In the genomic region with DNA sequence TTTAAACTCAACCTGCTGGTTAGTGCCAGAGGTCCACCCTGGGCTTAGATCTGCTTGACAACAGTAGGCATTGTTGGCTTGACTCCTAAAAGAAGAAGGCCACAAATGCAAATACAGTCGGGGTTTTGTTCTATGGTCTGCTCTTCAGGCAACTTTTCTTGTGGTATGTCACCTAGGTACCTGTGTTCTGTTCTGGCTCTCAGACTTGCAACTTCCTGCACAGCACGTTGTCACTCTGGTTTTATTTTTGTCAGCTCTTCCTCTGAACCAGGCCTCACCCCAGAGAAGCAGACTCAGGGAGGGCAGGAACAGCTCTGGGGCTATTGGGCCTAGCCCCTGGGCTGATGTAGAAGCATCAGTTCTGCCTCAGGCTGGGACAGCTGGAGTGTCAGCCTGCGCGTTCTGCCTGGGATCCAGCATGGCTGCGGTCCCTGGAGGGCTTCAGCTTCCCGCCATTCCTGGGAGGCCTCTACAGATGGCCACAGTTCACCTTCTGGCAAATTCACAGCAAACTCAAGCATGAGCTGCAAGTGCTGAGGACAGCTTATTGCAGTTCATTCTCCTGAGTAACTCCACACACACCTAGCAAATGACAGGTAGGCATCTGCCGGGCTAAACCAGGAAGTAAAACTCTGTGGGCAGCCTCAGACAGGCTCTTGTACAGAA, we compare ENCODE assay signal across 9 cellular contexts. TPM values are rescaled to one million over a fixed set of nuclear protein-coding genes. Genes with fewer than 3 reads are reported as not detected.
DNase-seq lines count a peak whose midpoint lies in the region; ATAC-seq and TF ChIP-seq lines count a peak whose summit lies in the region.
"Had no signal": no experiment of that assay in that cellular context is flagged by ENCODE, and none has a peak within 500 bp of the region (broad histone marks: within the 10 kb centered on the region; RNA-seq: fewer than 3 reads in every experiment).

No MANE protein-coding gene starts in this region.

- intact Hi-C loops in colonic mucosa (cut with DNase I) = no loop called here

- H3K9me3 ChIP-seq in colonic mucosa (no peaks in the 10 kb centered on the region), smooth muscle cell (replicated peaks; ENCODE audit: low read depth) (no peaks in the 10 kb centered on the region)

- no peak overlapping the region for H3K4me2 ChIP-seq in smooth muscle cell

- H2AFZ ChIP-seq in smooth muscle cell (ENCODE audit: low read depth) = no peak overlapping the region

- WGBS in smooth muscle cell (ENCODE audit: low lambda C conversion rate) = 80% methylated on average over 7 of the region's 7 CpGs

- H3K36me3 ChIP-seq in colonic mucosa = no peaks in the 10 kb centered on the region
- no peaks in the 10 kb centered on the region for H3K36me3 ChIP-seq in smooth muscle cell (ENCODE audit: low read depth)
- no peaks in the 10 kb centered on the region for H3K36me3 ChIP-seq in H7 (replicated peaks; ENCODE audit: control insufficient read depth, insufficient read depth, low read length)

- DNase-seq in OCI-M1 (lab: John Stamatoyannopoulos, UW) = peak; percentile 62
- DNase-seq in colonic mucosa = peak; percentile 61
- no peak for DNase-seq in smooth muscle cell (lab: John Stamatoyannopoulos, UW; ENCODE audit: unreplicated experiment)
- DNase-seq in dermis blood vessel endothelial cell = no peak
- no peak for DNase-seq in H7
- no peak for DNase-seq in GM13976 (ENCODE audit: low spot score)

- no peaks in the 10 kb centered on the region for H4K20me1 ChIP-seq in smooth muscle cell (ENCODE audit: low read depth)

- H3K27ac ChIP-seq in colonic mucosa (peak overlapping the region; percentile 93), smooth muscle cell (ENCODE audit: low read depth) (peak overlapping the region; percentile 0)

- peak; percentile 54 for ATAC-seq in GM18907 (IDR thresholded peaks at IDR 0.05; ENCODE audit: unreplicated experiment)
- ATAC-seq in HG02623 (IDR thresholded peaks at IDR 0.05; ENCODE audit: unreplicated experiment) = peak; percentile 45
- ATAC-seq: Panc1 had no signal

- H3K4me3 ChIP-seq in colonic mucosa = no peak overlapping the region
- no peak overlapping the region for H3K4me3 ChIP-seq in smooth muscle cell
- H3K4me3 ChIP-seq in H7 (ENCODE audit: insufficient read depth, low read depth, low read length) = no peak overlapping the region

- in situ Hi-C loops in GM13976 (cut with MboI; ENCODE audit: low sequenced_read_pairs, unreplicated experiment) = no loop called here

- H3K9ac ChIP-seq in colonic mucosa (ENCODE audit: low read depth in 2 of 2, low read length in 2 of 2) (peak overlapping the region; percentile 52 to 88), smooth muscle cell (ENCODE audit: low read depth) (no peak overlapping the region)

- H3K4me1 ChIP-seq in colonic mucosa = peaks cover 34% of the 10 kb centered on the region
- peaks cover 9% of the 10 kb centered on the region for H3K4me1 ChIP-seq in smooth muscle cell (ENCODE audit: low read depth)

- TF ChIP-seq CTCF in colonic mucosa (IDR thresholded peaks at IDR 0.05) (no peak), smooth muscle cell (IDR thresholded peaks at IDR 0.05; ENCODE audit: borderline replicate concordance, insufficient read depth, poor library complexity, severe bottlenecking) (no peak), GM13976 (IDR thresholded peaks at IDR 0.05; ENCODE audit: borderline replicate concordance, control extremely low read depth, extremely low read depth, insufficient read depth, missing control alignments) (no peak)

- H3F3A ChIP-seq in smooth muscle cell (ENCODE audit: low read depth) = no peaks in the 10 kb centered on the region

- no peaks in the 10 kb centered on the region for H3K27me3 ChIP-seq in colonic mucosa
- no peaks in the 10 kb centered on the region for H3K27me3 ChIP-seq in smooth muscle cell (ENCODE audit: low read depth)
- H3K27me3 ChIP-seq in H7 (ENCODE audit: control insufficient read depth, insufficient read depth, low read length) = no peaks in the 10 kb centered on the region

- H3K79me2 ChIP-seq in smooth muscle cell (ENCODE audit: low read depth) = no peaks in the 10 kb centered on the region

RNA-seq across cellular contexts. Expression of a gene that starts 11.0 kb away (rescaled TPM):
- total RNA-seq in colonic mucosa = 100 to 1,000 TPM; 397 to 463 TPM
- 67.0 and 73.5 TPM in 2 replicates for total RNA-seq in smooth muscle cell
- polyA plus RNA-seq in smooth muscle cell = 124 and 141 TPM in 2 replicates
- 171 and 200 TPM in 2 replicates for total RNA-seq in dermis blood vessel endothelial cell
- 9.0 and 17.4 TPM in 2 replicates for total RNA-seq in H7 (2014; rRNA removed; shearing (Covaris generic))

RNA-seq across cellular contexts. Expression of a gene that starts 58.3 kb away (rescaled TPM):
- total RNA-seq in colonic mucosa (10 to 100 TPM; 17.7 to 19.1 TPM), smooth muscle cell (19.5 and 22.3 TPM in 2 replicates), dermis blood vessel endothelial cell (16.7 and 29.7 TPM in 2 replicates)
- polyA plus RNA-seq in smooth muscle cell = 17.8 and 26.3 TPM in 2 replicates
- 15.9 and 24.1 TPM in 2 replicates for total RNA-seq in H7 (2014; rRNA removed; shearing (Covaris generic))

RNA-seq across cellular contexts. Expression of a gene that starts 58.7 kb away (rescaled TPM):
- total RNA-seq in colonic mucosa = 10 to 100 TPM; 47.2 to 79.1 TPM
- total RNA-seq in smooth muscle cell = 45.1 and 54.4 TPM in 2 replicates
- polyA plus RNA-seq in smooth muscle cell = 19.3 and 22.7 TPM in 2 replicates
- total RNA-seq in dermis blood vessel endothelial cell = 62.3 and 70.6 TPM in 2 replicates
- 17.5 and 19.3 TPM in 2 replicates for total RNA-seq in H7 (2014; rRNA removed; shearing (Covaris generic))

Comparison
In these comparisons a context has a peak if more than half of its experiments do, and no peak if none do; other contexts are left out.
1. DNase-seq: peak in OCI-M1 (single experiment) and colonic mucosa (single experiment); none in smooth muscle cell (single experiment), dermis blood vessel endothelial cell (single experiment), H7 (single experiment) and GM13976 (single experiment).